ENCODE assay signal across 29 cellular contexts in the genomic region with DNA sequence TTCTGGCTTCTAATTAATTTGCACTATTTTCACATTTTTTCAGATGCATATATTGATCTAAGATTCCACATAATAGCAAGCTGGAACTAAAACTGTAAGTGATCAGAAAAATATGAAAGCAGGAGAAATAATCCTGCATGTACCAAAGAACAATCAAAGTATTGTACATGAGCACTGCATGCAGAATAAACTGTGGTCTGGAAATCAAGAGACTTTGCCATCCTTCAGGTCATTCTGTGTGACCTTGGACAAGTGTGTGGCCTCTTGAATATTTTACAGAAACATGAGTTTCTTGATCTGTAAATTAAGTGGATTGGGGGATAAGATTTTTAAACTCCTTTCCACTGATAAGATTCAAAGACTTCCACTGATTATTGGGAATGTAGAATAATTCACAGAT.
"Had no signal": no experiment of that assay in that cellular context is flagged by ENCODE, and none has a peak within 500 bp of the region (broad histone marks: within the 10 kb centered on the region; RNA-seq: fewer than 3 reads in every experiment).

No MANE protein-coding gene starts in this region.

- H3K4me1 ChIP-seq: adrenal gland, body of pancreas, breast epithelium, Peyer's patch had no signal

- H3K4me3 ChIP-seq: adrenal gland, body of pancreas, breast epithelium, MG63, Peyer's patch had no signal

- H3K27me3 ChIP-seq: adrenal gland, body of pancreas, breast epithelium, MG63, Peyer's patch had no signal

- H3K9me3 ChIP-seq: adrenal gland, body of pancreas, breast epithelium, MG63, Peyer's patch had no signal

- ATAC-seq: activated CD8-positive, alpha-beta T cell treated with anti-CD3 and anti-CD28 coated beads for 36 hours; activated naive CD4-positive, alpha-beta T cell treated with anti-CD3 and anti-CD28 coated beads, Interleukin-2, amount 50 U/mL, for 72 hours; body of pancreas; PC-3 had no signal

- H3K27ac ChIP-seq: adrenal gland, body of pancreas, Peyer's patch, VCaP had no signal

- DNase-seq: activated B cell treated with CpG ODN at 0.5 μM for 24 hours; activated CD4-positive, alpha-beta T cell treated with anti-CD3 and anti-CD28 coated beads for 48 hours; activated CD4-positive, CD25-positive, alpha-beta regulatory T cell treated with anti-CD3 and anti-CD28 coated beads, Interleukin-2, amount 50 U/mL, for 72 hours; activated CD8-positive, alpha-beta T cell treated with anti-CD3 and anti-CD28 coated beads for 36 hours; activated gamma-delta T cell; activated naive CD4-positive, alpha-beta T cell treated with Interleukin-2 at 50 U/mL for 16 hours; activated T-cell treated with anti-CD3 and anti-CD28 coated beads, Interleukin-2, amount 50 U/mL, for 24 hours; adrenal gland; body of pancreas; cerebellar nuclear complex; Karpas-422; MG63; NCI-H1048; NCI-H1436 treated with DMSO at 0.1 percent for 48 hours; NCI-H1694 treated with DMSO at 0.1 percent for 48 hours; NCI-H2029; NCI-H345; NCI-H524 treated with DMSO at 0.1 percent for 48 hours; PC-3; Peyer's patch; RPMI8226; SHP77 treated with DMSO at 0.1 percent for 48 hours; SW 1271; T-helper 1 cell; T-helper 2 cell; T-helper 9 cell had no signal

- H3K36me3 ChIP-seq: adrenal gland, breast epithelium, MG63, Peyer's patch had no signal
